ENCODE assay signal across 19 cellular contexts in genomic region chr14:89614009-89614691, GRCh38.
A peak's percentile ranks its signal among the peaks of the same experiment; 100 is the strongest.
DNase-seq lines count a peak whose midpoint lies in the region; ATAC-seq lines count a peak whose summit lies in the region.
"Had no signal": no experiment of that assay in that cellular context is flagged by ENCODE, and none has a peak within 500 bp of the region (broad histone marks: within the 10 kb centered on the region; RNA-seq: fewer than 3 reads in every experiment).

No MANE protein-coding gene starts in this region.

- no peaks in the 10 kb centered on the region for H3K9me3 ChIP-seq in HUES48 (ENCODE audit: control insufficient read depth, insufficient read depth, low read length)
- H3K9me3 ChIP-seq: Caco-2, uterus had no signal

- no peak overlapping the region for H3K9ac ChIP-seq in HUES48 (ENCODE audit: low read depth, low read length)

- peaks cover 41% of the 10 kb centered on the region for H3K4me1 ChIP-seq in HUES48 (ENCODE audit: control insufficient read depth, insufficient read depth, low read length)
- H3K4me1 ChIP-seq: Caco-2, uterus had no signal

- H3K9me3 Mint-ChIP-seq in activated T-helper 1 cell treated with anti-CD3 and anti-CD28 coated beads, Interleukin-12 subunit alpha, Interleukin-12 subunit beta, Interleukin-2, Interleukin-4 antibody, amounts not matched to agents 30 ng/mL and 10 ng/mL and 1 ng/mL, durations not matched to agents 14 hours and 24 hours and 36 hours = no peaks in the 10 kb centered on the region
- no peaks in the 10 kb centered on the region for H3K9me3 Mint-ChIP-seq in naive B cell

- H3K4me1 Mint-ChIP-seq in activated T-helper 1 cell treated with anti-CD3 and anti-CD28 coated beads, Interleukin-12 subunit alpha, Interleukin-12 subunit beta, Interleukin-2, Interleukin-4 antibody, amounts not matched to agents 30 ng/mL and 10 ng/mL and 1 ng/mL, durations not matched to agents 14 hours and 24 hours and 36 hours (ENCODE audit: low read depth) = peaks cover 69% of the 10 kb centered on the region
- H3K4me1 Mint-ChIP-seq in naive B cell = peaks cover 53 to 73% (median 53%) of the 10 kb centered on the region in 3 donors

- H3K27me3 ChIP-seq in HUES48 (ENCODE audit: control insufficient read depth, insufficient read depth, low read length) = no peaks in the 10 kb centered on the region
- H3K27me3 ChIP-seq: brain microvascular endothelial cell, uterus had no signal

- H3K27me3 Mint-ChIP-seq in activated T-helper 1 cell treated with anti-CD3 and anti-CD28 coated beads, Interleukin-12 subunit alpha, Interleukin-12 subunit beta, Interleukin-2, Interleukin-4 antibody, amounts not matched to agents 30 ng/mL and 10 ng/mL and 1 ng/mL, durations not matched to agents 14 hours and 24 hours and 36 hours (ENCODE audit: insufficient read depth) = no peaks in the 10 kb centered on the region
- no peaks in the 10 kb centered on the region for H3K27me3 Mint-ChIP-seq in naive B cell

- peaks cover 26% of the 10 kb centered on the region for H3K36me3 Mint-ChIP-seq in activated T-helper 1 cell treated with anti-CD3 and anti-CD28 coated beads, Interleukin-12 subunit alpha, Interleukin-12 subunit beta, Interleukin-2, Interleukin-4 antibody, amounts not matched to agents 30 ng/mL and 10 ng/mL and 1 ng/mL, durations not matched to agents 14 hours and 24 hours and 36 hours (ENCODE audit: low read depth)
- peaks cover 3 to 8% of the 10 kb centered on the region in 2 donors for H3K36me3 Mint-ChIP-seq in naive B cell

- H3K27ac ChIP-seq in HUES48 (ENCODE audit: low read depth, low read length) = peak overlapping the region; percentile 61
- H3K27ac ChIP-seq: brain microvascular endothelial cell, PC-9, uterus, VCaP had no signal

- H3K4me3 ChIP-seq in HUES48 (ENCODE audit: low read depth, low read length) = peak overlapping the region; percentile 38; the same call in 1 of the 2 replicates
- H3K4me3 ChIP-seq: PC-9, uterus had no signal

- ATAC-seq in naive B cell (ENCODE audit: low read depth in 2 of 2) (no peak), HG02973 (IDR thresholded peaks at IDR 0.05; ENCODE audit: unreplicated experiment) (no peak), HG02571 (IDR thresholded peaks at IDR 0.05; ENCODE audit: unreplicated experiment) (no peak)
- ATAC-seq: sciatic nerve, SK-N-SH treated with all-trans-retinoic acid at 6 μM for 48 hours had no signal

- intact Hi-C loops in activated T-helper 1 cell treated with anti-CD3 and anti-CD28 coated beads, Interleukin-12 subunit alpha, Interleukin-12 subunit beta, Interleukin-2, Interleukin-4 antibody, amounts not matched to agents 30 ng/mL and 10 ng/mL and 1 ng/mL, durations not matched to agents 14 hours and 24 hours and 36 hours (cut with micrococcal nuclease) = loop anchor here (10.0 kb wide), 1 partner anchor 1609 kb away; the partner anchor contains the start of gene GPR65

- DNase-seq in NCI-H2171 treated with DMSO at 0.1 percent for 48 hours (lab: John Stamatoyannopoulos, UW) (peak; percentile 23), NCI-H2171 (lab: John Stamatoyannopoulos, UW) (no peak), naive B cell (no peak)
- DNase-seq in activated T-helper 1 cell treated with anti-CD3 and anti-CD28 coated beads, Interleukin-12 subunit alpha, Interleukin-12 subunit beta, Interleukin-2, Interleukin-4 antibody, amounts not matched to agents 30 ng/mL and 10 ng/mL and 1 ng/mL, durations not matched to agents 14 hours and 24 hours and 36 hours (ENCODE audit: low spot score) = no peak
- DNase-seq in stimulated activated CD4-positive, alpha-beta T cell treated with anti-CD3 and anti-CD28 coated beads, Interleukin-4, amount 100 ng/mL, for 1 hour = no peak
- DNase-seq: brain microvascular endothelial cell; Caco-2; NCI-H1048; NCI-H446; occipital lobe; PC-9; stimulated activated CD4-positive, alpha-beta T cell treated with anti-CD3 and anti-CD28 coated beads, Interleukin-4, amount 100 ng/mL, for 4 hours; uterus had no signal

- H3K4me3 Mint-ChIP-seq in activated T-helper 1 cell treated with anti-CD3 and anti-CD28 coated beads, Interleukin-12 subunit alpha, Interleukin-12 subunit beta, Interleukin-2, Interleukin-4 antibody, amounts not matched to agents 30 ng/mL and 10 ng/mL and 1 ng/mL, durations not matched to agents 14 hours and 24 hours and 36 hours = peak overlapping the region; percentile 69
- H3K4me3 Mint-ChIP-seq in naive B cell = peak overlapping the region in 6 of 8 donors; percentile 9 to 57 (median 30)

- H3K36me3 ChIP-seq in HUES48 (ENCODE audit: control insufficient read depth, insufficient read depth, low read length) = peaks cover 5% of the 10 kb centered on the region; the same call in 1 of the 2 replicates
- H3K36me3 ChIP-seq: brain microvascular endothelial cell, uterus had no signal

- H3K27ac Mint-ChIP-seq in activated T-helper 1 cell treated with anti-CD3 and anti-CD28 coated beads, Interleukin-12 subunit alpha, Interleukin-12 subunit beta, Interleukin-2, Interleukin-4 antibody, amounts not matched to agents 30 ng/mL and 10 ng/mL and 1 ng/mL, durations not matched to agents 14 hours and 24 hours and 36 hours = peak overlapping the region; percentile 79
- peak overlapping the region in 4 of 6 donors; percentile 28 to 90 (median 70) for H3K27ac Mint-ChIP-seq in naive B cell
